ENCODE assay signal across 1 cellular context in the genomic region with DNA sequence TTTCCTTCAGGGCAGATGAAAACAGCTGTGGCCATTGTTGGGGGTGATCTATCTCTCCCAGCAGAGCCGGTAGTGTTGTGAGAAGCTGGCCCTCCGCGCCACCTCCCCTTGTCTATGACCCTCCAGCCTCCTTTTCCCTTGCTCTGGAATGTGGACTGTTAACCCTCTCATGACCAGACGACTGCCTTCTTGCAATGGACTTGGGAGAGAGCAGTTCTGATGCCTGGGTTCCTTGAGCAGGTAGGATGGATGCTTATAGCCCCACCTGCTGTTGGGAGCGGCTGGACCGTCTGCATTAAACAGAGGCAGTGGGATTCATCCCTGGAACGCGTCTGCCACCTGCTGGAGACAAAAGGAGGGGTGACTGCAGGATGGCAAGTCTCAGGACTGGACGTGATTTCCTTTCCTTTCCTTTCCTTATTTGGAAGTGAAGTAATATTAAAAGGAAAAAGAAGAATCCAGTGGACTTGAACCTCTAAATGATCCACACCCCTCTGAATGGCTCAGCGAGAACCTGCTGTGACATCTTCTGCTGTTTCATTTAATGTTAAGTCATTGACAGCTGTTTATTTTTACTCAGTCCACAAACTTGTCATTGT.
TF ChIP-seq lines count a peak whose summit lies in the region.

No MANE protein-coding gene starts in this region.

TF ChIP-seq in HepG2, 621 proteins besides CTCF, POLR2A, EP300 and RAD21 (continued from another document and continues in another):
- peak; percentile 90 for TF ChIP-seq MIXL1 (CRISPR knock-in tag; IDR thresholded peaks at IDR 0.05)
- TF ChIP-seq, protein P1, sequence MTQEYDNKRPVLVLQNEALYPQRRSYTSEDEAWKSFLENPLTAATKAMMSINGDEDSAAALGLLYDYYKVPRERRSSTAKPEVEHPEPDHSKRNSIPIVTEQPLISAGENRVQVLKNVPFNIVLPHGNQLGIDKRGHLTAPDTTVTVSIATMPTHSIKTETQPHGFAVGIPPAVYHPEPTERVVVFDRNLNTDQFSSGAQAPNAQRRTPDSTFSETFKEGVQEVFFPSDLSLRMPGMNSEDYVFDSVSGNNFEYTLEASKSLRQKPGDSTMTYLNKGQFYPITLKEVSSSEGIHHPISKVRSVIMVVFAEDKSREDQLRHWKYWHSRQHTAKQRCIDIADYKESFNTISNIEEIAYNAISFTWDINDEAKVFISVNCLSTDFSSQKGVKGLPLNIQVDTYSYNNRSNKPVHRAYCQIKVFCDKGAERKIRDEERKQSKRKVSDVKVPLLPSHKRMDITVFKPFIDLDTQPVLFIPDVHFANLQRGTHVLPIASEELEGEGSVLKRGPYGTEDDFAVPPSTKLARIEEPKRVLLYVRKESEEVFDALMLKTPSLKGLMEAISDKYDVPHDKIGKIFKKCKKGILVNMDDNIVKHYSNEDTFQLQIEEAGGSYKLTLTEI (CRISPR knock-in tag; conservative IDR thresholded peaks at IDR 0.05), result no peak
- no peak for TF ChIP-seq PAF1 (CRISPR knock-in tag; IDR thresholded peaks at IDR 0.05)
- TF ChIP-seq THAP11 (CRISPR knock-in tag; IDR thresholded peaks at IDR 0.05), result peak; percentile 68
- TF ChIP-seq, protein P2, sequence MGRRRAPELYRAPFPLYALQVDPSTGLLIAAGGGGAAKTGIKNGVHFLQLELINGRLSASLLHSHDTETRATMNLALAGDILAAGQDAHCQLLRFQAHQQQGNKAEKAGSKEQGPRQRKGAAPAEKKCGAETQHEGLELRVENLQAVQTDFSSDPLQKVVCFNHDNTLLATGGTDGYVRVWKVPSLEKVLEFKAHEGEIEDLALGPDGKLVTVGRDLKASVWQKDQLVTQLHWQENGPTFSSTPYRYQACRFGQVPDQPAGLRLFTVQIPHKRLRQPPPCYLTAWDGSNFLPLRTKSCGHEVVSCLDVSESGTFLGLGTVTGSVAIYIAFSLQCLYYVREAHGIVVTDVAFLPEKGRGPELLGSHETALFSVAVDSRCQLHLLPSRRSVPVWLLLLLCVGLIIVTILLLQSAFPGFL (CRISPR knock-in tag; IDR thresholded peaks at IDR 0.05), result no peak
- no peak for TF ChIP-seq ZSCAN20 (CRISPR knock-in tag; IDR thresholded peaks at IDR 0.05; ENCODE audit: borderline replicate concordance)
- no peak for TF ChIP-seq CHD2 (IDR thresholded peaks at IDR 0.05; ENCODE audit: low read depth, low read length)
- no peak for TF ChIP-seq EED (CRISPR knock-in tag; IDR thresholded peaks at IDR 0.05)
- TF ChIP-seq, protein P3, sequence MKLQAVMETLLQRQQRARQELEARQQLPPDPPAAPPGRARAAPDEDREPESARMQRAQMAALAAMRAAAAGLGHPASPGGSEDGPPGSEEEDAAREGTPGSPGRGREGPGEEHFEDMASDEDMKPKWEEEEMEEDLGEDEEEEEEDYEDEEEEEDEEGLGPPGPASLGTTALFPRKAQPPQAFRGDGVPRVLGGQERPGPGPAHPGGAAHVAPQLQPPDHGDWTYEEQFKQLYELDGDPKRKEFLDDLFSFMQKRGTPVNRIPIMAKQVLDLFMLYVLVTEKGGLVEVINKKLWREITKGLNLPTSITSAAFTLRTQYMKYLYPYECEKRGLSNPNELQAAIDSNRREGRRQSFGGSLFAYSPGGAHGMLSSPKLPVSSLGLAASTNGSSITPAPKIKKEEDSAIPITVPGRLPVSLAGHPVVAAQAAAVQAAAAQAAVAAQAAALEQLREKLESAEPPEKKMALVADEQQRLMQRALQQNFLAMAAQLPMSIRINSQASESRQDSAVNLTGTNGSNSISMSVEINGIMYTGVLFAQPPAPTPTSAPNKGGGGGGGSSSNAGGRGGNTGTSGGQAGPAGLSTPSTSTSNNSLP (IDR thresholded peaks at IDR 0.05; ENCODE audit: low read depth, low read length), result no peak
- no peak for TF ChIP-seq ZNF282 (IDR thresholded peaks at IDR 0.05; ENCODE audit: partially characterized antibody)
- TF ChIP-seq HNRNPL (IDR thresholded peaks at IDR 0.05; ENCODE audit: low read depth, low read length), result no peak
- TF ChIP-seq ZNF484 (CRISPR knock-in tag; IDR thresholded peaks at IDR 0.05; ENCODE audit: borderline replicate concordance, low read depth), result no peak
- TF ChIP-seq ZNF619 (CRISPR knock-in tag; IDR thresholded peaks at IDR 0.05), result peak; percentile 76; the same call in 1 of the 2 replicates
- no peak for TF ChIP-seq ZNF382 (CRISPR knock-in tag; IDR thresholded peaks at IDR 0.05; ENCODE audit: borderline replicate concordance)
- TF ChIP-seq, protein P4, sequence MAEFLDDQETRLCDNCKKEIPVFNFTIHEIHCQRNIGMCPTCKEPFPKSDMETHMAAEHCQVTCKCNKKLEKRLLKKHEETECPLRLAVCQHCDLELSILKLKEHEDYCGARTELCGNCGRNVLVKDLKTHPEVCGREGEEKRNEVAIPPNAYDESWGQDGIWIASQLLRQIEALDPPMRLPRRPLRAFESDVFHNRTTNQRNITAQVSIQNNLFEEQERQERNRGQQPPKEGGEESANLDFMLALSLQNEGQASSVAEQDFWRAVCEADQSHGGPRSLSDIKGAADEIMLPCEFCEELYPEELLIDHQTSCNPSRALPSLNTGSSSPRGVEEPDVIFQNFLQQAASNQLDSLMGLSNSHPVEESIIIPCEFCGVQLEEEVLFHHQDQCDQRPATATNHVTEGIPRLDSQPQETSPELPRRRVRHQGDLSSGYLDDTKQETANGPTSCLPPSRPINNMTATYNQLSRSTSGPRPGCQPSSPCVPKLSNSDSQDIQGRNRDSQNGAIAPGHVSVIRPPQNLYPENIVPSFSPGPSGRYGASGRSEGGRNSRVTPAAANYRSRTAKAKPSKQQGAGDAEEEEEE (CRISPR knock-in tag; IDR thresholded peaks at IDR 0.05; ENCODE audit: borderline replicate concordance), result no peak
- TF ChIP-seq NFIC (IDR thresholded peaks at IDR 0.05; ENCODE audit: low read length), result no peak
- TF ChIP-seq ZNF530 (CRISPR knock-in tag; IDR thresholded peaks at IDR 0.05; ENCODE audit: low read depth), result no peak
- TF ChIP-seq GTF2F1 (IDR thresholded peaks at IDR 0.05; ENCODE audit: low read length), result no peak
- TF ChIP-seq SMAD9 (CRISPR knock-in tag; IDR thresholded peaks at IDR 0.05), result no peak
- TF ChIP-seq, protein P5, sequence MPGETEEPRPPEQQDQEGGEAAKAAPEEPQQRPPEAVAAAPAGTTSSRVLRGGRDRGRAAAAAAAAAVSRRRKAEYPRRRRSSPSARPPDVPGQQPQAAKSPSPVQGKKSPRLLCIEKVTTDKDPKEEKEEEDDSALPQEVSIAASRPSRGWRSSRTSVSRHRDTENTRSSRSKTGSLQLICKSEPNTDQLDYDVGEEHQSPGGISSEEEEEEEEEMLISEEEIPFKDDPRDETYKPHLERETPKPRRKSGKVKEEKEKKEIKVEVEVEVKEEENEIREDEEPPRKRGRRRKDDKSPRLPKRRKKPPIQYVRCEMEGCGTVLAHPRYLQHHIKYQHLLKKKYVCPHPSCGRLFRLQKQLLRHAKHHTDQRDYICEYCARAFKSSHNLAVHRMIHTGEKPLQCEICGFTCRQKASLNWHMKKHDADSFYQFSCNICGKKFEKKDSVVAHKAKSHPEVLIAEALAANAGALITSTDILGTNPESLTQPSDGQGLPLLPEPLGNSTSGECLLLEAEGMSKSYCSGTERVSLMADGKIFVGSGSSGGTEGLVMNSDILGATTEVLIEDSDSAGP (CRISPR knock-in tag; IDR thresholded peaks at IDR 0.05; ENCODE audit: borderline replicate concordance), result peak; percentile 62; the same call in 1 of the 2 replicates
- no peak for TF ChIP-seq NPAS2 (CRISPR knock-in tag; IDR thresholded peaks at IDR 0.05; ENCODE audit: borderline replicate concordance)
- peak; percentile 87 for TF ChIP-seq SALL1 (CRISPR knock-in tag; IDR thresholded peaks at IDR 0.05)
- TF ChIP-seq ZNF546 (CRISPR knock-in tag; conservative IDR thresholded peaks at IDR 0.05), result 0 out of 2 replicates have a peak, but pooled peaks have one; percentile 41
- TF ChIP-seq RARG (CRISPR knock-in tag; IDR thresholded peaks at IDR 0.05; ENCODE audit: low read depth), result no peak
- TF ChIP-seq ZNF430 (CRISPR knock-in tag; IDR thresholded peaks at IDR 0.05), result no peak
- TF ChIP-seq STAG1 (CRISPR knock-in tag; IDR thresholded peaks at IDR 0.05), result peak; percentile 100
- TF ChIP-seq, protein P6, sequence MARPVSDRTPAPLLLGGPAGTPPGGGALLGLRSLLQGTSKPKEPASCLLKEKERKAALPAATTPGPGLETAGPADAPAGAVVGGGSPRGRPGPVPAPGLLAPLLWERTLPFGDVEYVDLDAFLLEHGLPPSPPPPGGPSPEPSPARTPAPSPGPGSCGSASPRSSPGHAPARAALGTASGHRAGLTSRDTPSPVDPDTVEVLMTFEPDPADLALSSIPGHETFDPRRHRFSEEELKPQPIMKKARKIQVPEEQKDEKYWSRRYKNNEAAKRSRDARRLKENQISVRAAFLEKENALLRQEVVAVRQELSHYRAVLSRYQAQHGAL (CRISPR knock-in tag; IDR thresholded peaks at IDR 0.05; ENCODE audit: not compliant biosample characterization), result no peak
- peak; percentile 69 for TF ChIP-seq FOXA3 (CRISPR knock-in tag; IDR thresholded peaks at IDR 0.05)
- TF ChIP-seq, protein P7, sequence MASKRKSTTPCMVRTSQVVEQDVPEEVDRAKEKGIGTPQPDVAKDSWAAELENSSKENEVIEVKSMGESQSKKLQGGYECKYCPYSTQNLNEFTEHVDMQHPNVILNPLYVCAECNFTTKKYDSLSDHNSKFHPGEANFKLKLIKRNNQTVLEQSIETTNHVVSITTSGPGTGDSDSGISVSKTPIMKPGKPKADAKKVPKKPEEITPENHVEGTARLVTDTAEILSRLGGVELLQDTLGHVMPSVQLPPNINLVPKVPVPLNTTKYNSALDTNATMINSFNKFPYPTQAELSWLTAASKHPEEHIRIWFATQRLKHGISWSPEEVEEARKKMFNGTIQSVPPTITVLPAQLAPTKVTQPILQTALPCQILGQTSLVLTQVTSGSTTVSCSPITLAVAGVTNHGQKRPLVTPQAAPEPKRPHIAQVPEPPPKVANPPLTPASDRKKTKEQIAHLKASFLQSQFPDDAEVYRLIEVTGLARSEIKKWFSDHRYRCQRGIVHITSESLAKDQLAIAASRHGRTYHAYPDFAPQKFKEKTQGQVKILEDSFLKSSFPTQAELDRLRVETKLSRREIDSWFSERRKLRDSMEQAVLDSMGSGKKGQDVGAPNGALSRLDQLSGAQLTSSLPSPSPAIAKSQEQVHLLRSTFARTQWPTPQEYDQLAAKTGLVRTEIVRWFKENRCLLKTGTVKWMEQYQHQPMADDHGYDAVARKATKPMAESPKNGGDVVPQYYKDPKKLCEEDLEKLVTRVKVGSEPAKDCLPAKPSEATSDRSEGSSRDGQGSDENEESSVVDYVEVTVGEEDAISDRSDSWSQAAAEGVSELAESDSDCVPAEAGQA (IDR thresholded peaks at IDR 0.05; ENCODE audit: low read depth), result no peak
- TF ChIP-seq, protein P7 (CRISPR knock-in tag; IDR thresholded peaks at IDR 0.05; ENCODE audit: borderline replicate concordance), result no peak
- TF ChIP-seq ELF3 (CRISPR knock-in tag; IDR thresholded peaks at IDR 0.05), result peak; percentile 84
- TF ChIP-seq ZNF792 (CRISPR knock-in tag; IDR thresholded peaks at IDR 0.05), result 0 out of 2 replicates have a peak, but pooled peaks have one; percentile 50
- no peak for TF ChIP-seq CC2D1A (CRISPR knock-in tag; IDR thresholded peaks at IDR 0.05)
- no peak for TF ChIP-seq ATAD3A (CRISPR knock-in tag; IDR thresholded peaks at IDR 0.05)
- TF ChIP-seq, protein P8, sequence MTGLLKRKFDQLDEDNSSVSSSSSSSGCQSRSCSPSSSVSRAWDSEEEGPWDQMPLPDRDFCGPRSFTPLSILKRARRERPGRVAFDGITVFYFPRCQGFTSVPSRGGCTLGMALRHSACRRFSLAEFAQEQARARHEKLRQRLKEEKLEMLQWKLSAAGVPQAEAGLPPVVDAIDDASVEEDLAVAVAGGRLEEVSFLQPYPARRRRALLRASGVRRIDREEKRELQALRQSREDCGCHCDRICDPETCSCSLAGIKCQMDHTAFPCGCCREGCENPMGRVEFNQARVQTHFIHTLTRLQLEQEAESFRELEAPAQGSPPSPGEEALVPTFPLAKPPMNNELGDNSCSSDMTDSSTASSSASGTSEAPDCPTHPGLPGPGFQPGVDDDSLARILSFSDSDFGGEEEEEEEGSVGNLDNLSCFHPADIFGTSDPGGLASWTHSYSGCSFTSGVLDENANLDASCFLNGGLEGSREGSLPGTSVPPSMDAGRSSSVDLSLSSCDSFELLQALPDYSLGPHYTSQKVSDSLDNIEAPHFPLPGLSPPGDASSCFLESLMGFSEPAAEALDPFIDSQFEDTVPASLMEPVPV (CRISPR knock-in tag; IDR thresholded peaks at IDR 0.05), result peak; percentile 29; the same call in 1 of the 2 replicates
- TF ChIP-seq, protein P9, sequence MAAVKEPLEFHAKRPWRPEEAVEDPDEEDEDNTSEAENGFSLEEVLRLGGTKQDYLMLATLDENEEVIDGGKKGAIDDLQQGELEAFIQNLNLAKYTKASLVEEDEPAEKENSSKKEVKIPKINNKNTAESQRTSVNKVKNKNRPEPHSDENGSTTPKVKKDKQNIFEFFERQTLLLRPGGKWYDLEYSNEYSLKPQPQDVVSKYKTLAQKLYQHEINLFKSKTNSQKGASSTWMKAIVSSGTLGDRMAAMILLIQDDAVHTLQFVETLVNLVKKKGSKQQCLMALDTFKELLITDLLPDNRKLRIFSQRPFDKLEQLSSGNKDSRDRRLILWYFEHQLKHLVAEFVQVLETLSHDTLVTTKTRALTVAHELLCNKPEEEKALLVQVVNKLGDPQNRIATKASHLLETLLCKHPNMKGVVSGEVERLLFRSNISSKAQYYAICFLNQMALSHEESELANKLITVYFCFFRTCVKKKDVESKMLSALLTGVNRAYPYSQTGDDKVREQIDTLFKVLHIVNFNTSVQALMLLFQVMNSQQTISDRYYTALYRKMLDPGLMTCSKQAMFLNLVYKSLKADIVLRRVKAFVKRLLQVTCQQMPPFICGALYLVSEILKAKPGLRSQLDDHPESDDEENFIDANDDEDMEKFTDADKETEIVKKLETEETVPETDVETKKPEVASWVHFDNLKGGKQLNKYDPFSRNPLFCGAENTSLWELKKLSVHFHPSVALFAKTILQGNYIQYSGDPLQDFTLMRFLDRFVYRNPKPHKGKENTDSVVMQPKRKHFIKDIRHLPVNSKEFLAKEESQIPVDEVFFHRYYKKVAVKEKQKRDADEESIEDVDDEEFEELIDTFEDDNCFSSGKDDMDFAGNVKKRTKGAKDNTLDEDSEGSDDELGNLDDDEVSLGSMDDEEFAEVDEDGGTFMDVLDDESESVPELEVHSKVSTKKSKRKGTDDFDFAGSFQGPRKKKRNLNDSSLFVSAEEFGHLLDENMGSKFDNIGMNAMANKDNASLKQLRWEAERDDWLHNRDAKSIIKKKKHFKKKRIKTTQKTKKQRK (IDR thresholded peaks at IDR 0.05; ENCODE audit: low read length), result no peak
- peak; percentile 63; the same call in 1 of the 2 replicates for TF ChIP-seq MIER3 (CRISPR knock-in tag; IDR thresholded peaks at IDR 0.05; ENCODE audit: borderline replicate concordance)
- peak; percentile 57 for TF ChIP-seq RBM22 (optimal IDR thresholded peaks at IDR 0.05; ENCODE audit: low read length)
- TF ChIP-seq YY1 (IDR thresholded peaks at IDR 0.05; ENCODE audit: insufficient read depth, insufficient replicate concordance, low read depth, low read length), result peak; percentile 75
